Comparison of ENCODE assay signal across 11 cellular contexts in the genomic region with DNA sequence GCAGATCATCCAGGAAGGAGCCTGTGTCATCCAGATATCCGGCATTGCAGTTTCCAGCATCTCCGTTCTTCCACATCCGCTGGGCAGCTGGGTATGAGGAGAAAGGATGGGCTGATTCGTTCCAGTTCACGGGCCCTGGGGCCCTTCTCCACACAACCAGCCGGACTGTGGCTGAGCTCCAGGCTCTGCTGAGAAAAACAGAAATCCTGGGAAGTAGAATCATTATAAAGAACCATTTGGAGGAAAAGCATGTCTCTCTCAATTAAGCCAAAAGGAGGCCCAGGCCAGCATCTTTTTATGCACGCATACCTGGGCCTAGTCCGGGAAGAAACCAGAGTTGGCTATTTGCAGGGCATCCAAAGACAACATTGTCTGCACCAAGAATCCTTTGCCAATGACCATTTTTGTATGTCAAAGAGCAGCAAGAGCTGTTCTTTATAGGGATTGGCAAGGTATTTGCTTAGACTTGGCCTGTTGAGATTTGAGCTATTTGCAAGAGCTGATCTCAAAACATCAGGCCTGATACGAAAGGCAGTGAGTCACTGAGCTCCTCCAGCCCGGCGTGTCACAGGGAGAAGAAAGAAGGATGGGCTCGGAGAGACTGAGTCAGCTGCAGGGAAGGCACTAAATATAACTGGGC.
DNase-seq lines count a peak whose midpoint lies in the region; ATAC-seq and TF ChIP-seq lines count a peak whose summit lies in the region.
"Had no signal": no experiment of that assay in that cellular context is flagged by ENCODE, and none has a peak within 500 bp of the region (broad histone marks: within the 10 kb centered on the region; RNA-seq: fewer than 3 reads in every experiment).

No MANE protein-coding gene starts in this region.

- intact Hi-C loops in PC-3 (cut with micrococcal nuclease): no loop called here

- H3K4me1 ChIP-seq in PC-3 (ENCODE audit: insufficient read depth, low read length): no peaks in the 10 kb centered on the region

- no peak overlapping the region for H3K9ac ChIP-seq in PC-3 (ENCODE audit: low read length)

- POLR2A ChIA-PET in PC-3 (lab: Charles Lee; ENCODE audit: unreplicated experiment): interaction anchor here (0.6 kb wide), 1 partner anchor 25 kb away, joined by 3 read pairs; no protein-coding TSS in a partner anchor

- H3K36me3 ChIP-seq in PC-3 (ENCODE audit: low read depth, low read length): no peaks in the 10 kb centered on the region

- CTCF ChIA-PET in PC-3 (lab: Charles Lee): no interaction called here

- no peak overlapping the region for H3K27ac ChIP-seq in PC-3 (ENCODE audit: low read length)

- no peak overlapping the region for H3K4me2 ChIP-seq in PC-3 (ENCODE audit: low read length)

- no peaks in the 10 kb centered on the region for H3F3A ChIP-seq in PC-3 (ENCODE audit: low read length, unreplicated experiment)

- H3K79me2 ChIP-seq in PC-3 (ENCODE audit: low read length): no peaks in the 10 kb centered on the region

- H3K9me2 ChIP-seq in PC-3 (replicated peaks; ENCODE audit: low read length): no peaks in the 10 kb centered on the region

- H2AFZ ChIP-seq in PC-3 (ENCODE audit: low read length): no peak overlapping the region

- no TSS peak for BruUV-seq in PC-3 (replicated peaks; lab: Mats Ljungman, UMichigan)

- H4K20me1 ChIP-seq in PC-3 (ENCODE audit: low read length): no peaks in the 10 kb centered on the region

- DNase-seq in PC-3: peak; percentile 46
- peak; percentile 55 for DNase-seq in myocyte (ENCODE audit: low read depth)
- DNase-seq in ureter (ENCODE audit: low spot score): peak; percentile 79
- no peak for DNase-seq in NCI-H2029 treated with DMSO at 0.1 percent for 48 hours (lab: John Stamatoyannopoulos, UW)
- no peak for DNase-seq in H4 (ENCODE audit: low spot score)
- DNase-seq: activated gamma-delta T cell, hippocampal formation, NCI-H2227 treated with DMSO at 0.1 percent for 48 hours had no signal

- H3K4me3 ChIP-seq in PC-3 (ENCODE audit: low read length): no peak overlapping the region

- no peak for TF ChIP-seq CTCF in PC-3 (conservative IDR thresholded peaks at IDR 0.05; ENCODE audit: low read depth, low read length)

- H3K27me3 ChIP-seq in PC-3 (ENCODE audit: low read length): peaks cover 92% of the 10 kb centered on the region

- H3K9me3 ChIP-seq in PC-3 (ENCODE audit: low read length): no peaks in the 10 kb centered on the region

- ATAC-seq in PC-3 (peak; percentile 52), esophagus mucosa (peak; percentile 29), HG03045 (IDR thresholded peaks at IDR 0.05; ENCODE audit: unreplicated experiment) (no peak), HG02798 (IDR thresholded peaks at IDR 0.05; ENCODE audit: poor library complexity, unreplicated experiment) (no peak)

Comparison
In these comparisons a context has a peak if more than half of its experiments do, and no peak if none do; other contexts are left out.
1. ATAC-seq: peak in PC-3 (single experiment) and esophagus mucosa (single experiment); none in HG03045 (single experiment) and HG02798 (single experiment).
2. DNase-seq: peak in PC-3 (single experiment), myocyte (single experiment) and ureter (single experiment); none in NCI-H2029 treated with DMSO at 0.1 percent for 48 hours (single experiment) and H4 (single experiment).